8 cellular contexts compared by ENCODE assay signal in genomic region chr2:51859260-51859659, GRCh38.
"Had no signal": no experiment of that assay in that cellular context is flagged by ENCODE, and none has a peak within 500 bp of the region (broad histone marks: within the 10 kb centered on the region; RNA-seq: fewer than 3 reads in every experiment).

No MANE protein-coding gene starts in this region.

- H3K9ac ChIP-seq: KMS-11 had no signal

- H3K4me3 ChIP-seq: GM23338 had no signal

- H3K4me2 ChIP-seq: GM23338, KMS-11 had no signal

- DNase-seq: H9, HCEC 1CT, IMR-90, Karpas-422, KBM-7 had no signal

- H2AFZ ChIP-seq: GM23338 had no signal

- ATAC-seq: GM23338 had no signal

- H3K27ac ChIP-seq: HL-60, KMS-11 had no signal
